In the genomic region with DNA sequence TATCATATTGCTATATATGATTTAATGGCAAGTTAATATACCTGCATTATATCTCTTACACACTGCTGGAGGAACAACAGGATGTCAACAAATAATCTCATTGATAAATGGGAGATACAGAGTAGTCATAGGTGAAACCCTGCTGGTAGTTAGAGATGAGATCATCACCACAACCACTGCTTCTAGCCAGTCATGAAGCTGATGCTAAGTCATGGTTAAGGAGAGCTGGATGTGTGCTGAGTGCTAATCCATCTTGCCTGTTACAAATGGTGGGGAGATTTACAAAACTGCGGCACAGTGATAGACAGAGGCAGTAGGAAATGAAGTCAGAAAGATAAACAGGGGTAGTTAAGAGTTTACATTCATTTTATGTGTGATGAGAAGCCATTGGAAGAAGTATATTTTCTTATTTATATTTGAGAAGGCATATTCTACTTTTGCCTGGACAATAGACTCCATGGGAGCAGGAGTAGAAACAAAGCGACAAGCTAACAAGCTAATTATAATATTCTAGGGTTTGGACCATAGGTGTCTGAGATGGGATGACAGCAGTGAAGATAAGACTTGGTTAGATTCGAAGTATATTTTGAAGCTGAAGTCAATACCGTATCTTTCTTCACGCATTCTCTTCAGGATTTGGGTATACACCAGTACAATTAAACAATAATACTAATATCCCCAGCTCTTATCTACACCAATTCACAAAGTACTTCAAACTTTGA, we compare ENCODE assay signal across 18 cellular contexts.
"Had no signal": no experiment of that assay in that cellular context is flagged by ENCODE, and none has a peak within 500 bp of the region (broad histone marks: within the 10 kb centered on the region; RNA-seq: fewer than 3 reads in every experiment).

No MANE protein-coding gene starts in this region.

- DNase-seq: Karpas-422, KG1, MG63, NCI-H1092, NCI-H1105 treated with DMSO at 0.1 percent for 48 hours, NCI-H1417 treated with DMSO at 0.1 percent for 48 hours, NCI-H146, NCI-H1694 treated with DMSO at 0.1 percent for 48 hours, NCI-H1930, NCI-H2081, NCI-H2107, NCI-H2227 treated with DMSO at 0.1 percent for 48 hours, NCI-H524, NCI-H526 treated with DMSO at 0.1 percent for 48 hours, NCI-H748 treated with DMSO at 0.1 percent for 48 hours, RPMI8226, SHP77, SK-N-SH had no signal

- H3K4me2 ChIP-seq: SK-N-SH had no signal

- H3K9me2 ChIP-seq: SK-N-SH had no signal

- H3K36me3 ChIP-seq: MG63 had no signal

- H3K9me3 ChIP-seq: MG63, SK-N-SH had no signal

- H3K9ac ChIP-seq: SK-N-SH had no signal

- H3K27me3 ChIP-seq: MG63 had no signal

- H3K4me3 ChIP-seq: MG63 had no signal
